Comparison of ENCODE assay signal across 2 cellular contexts in genomic region chr1:204455063-204455830, GRCh38.
A peak's percentile ranks its signal among the peaks of the same experiment; 100 is the strongest.
TF ChIP-seq lines count a peak whose summit lies in the region.

No MANE protein-coding gene starts in this region.

TF ChIP-seq in IMR-90, 13 proteins besides CTCF, POLR2A, EP300 and RAD21:
- TF ChIP-seq SMC3 (IDR thresholded peaks at IDR 0.05; ENCODE audit: low read depth, low read length) (no peak), RFX5 (IDR thresholded peaks at IDR 0.05; ENCODE audit: low read depth, low read length) (no peak), RCOR1 (IDR thresholded peaks at IDR 0.05; ENCODE audit: insufficient replicate concordance, low read length) (no peak), CEBPB (IDR thresholded peaks at IDR 0.05; ENCODE audit: low read depth, low read length) (no peak), MAZ (IDR thresholded peaks at IDR 0.05; ENCODE audit: borderline replicate concordance, low read depth, low read length) (no peak), MXI1 (IDR thresholded peaks at IDR 0.05; ENCODE audit: borderline replicate concordance, low read depth, low read length) (no peak), MAFK (IDR thresholded peaks at IDR 0.05; ENCODE audit: low read depth, low read length) (no peak), CHD1 (IDR thresholded peaks at IDR 0.05; ENCODE audit: low read depth, low read length) (no peak), FOS (IDR thresholded peaks at IDR 0.05; ENCODE audit: low read depth, low read length) (no peak)

TF ChIP-seq in neural cell, 6 proteins besides CTCF, POLR2A, EP300 and RAD21:
- no peak for TF ChIP-seq SMC3 (conservative IDR thresholded peaks at IDR 0.05; ENCODE audit: poor library complexity)
- no peak for TF ChIP-seq REST (IDR thresholded peaks at IDR 0.05; ENCODE audit: borderline replicate concordance)
- no peak for TF ChIP-seq TAF1 (IDR thresholded peaks at IDR 0.05; ENCODE audit: low read depth)
- no peak for TF ChIP-seq MXI1 (conservative IDR thresholded peaks at IDR 0.05; ENCODE audit: poor library complexity, severe bottlenecking)
- peak; percentile 36 for TF ChIP-seq POLR2AphosphoS5 (IDR thresholded peaks at IDR 0.05)
- TF ChIP-seq EZH2 (IDR thresholded peaks at IDR 0.05; ENCODE audit: borderline replicate concordance, insufficient read depth, low read length, poor library complexity, severe bottlenecking), result no peak
